1 cellular context compared by ENCODE assay signal in the genomic region with DNA sequence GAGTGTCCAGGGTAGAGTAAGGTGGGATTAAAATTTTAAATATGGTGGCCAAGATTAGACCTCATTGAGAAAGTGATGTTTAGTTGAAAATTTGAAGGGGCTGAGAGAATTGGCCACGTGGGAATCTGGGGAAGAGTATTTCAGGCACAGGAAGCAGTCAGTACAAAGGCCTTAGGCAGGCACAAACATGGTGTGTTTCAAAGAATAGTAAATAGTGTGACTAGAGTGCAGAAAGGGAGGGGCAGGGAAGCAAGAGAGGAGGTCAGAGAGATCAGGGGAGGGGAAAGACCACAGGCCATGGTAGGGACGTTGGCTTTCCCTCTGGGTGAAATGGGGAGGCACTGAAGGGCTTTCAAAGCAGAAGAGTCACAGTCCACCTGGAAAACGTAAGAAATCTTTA.
TF ChIP-seq lines count a peak whose summit lies in the region.

No MANE protein-coding gene starts in this region.

TF ChIP-seq in HepG2, 621 proteins besides CTCF, POLR2A, EP300 and RAD21 (continued from another document and continues in another):
- no peak for TF ChIP-seq CHD2 (IDR thresholded peaks at IDR 0.05; ENCODE audit: low read depth, low read length)
- no peak for TF ChIP-seq ZNF749 (CRISPR knock-in tag; IDR thresholded peaks at IDR 0.05; ENCODE audit: borderline replicate concordance)
- TF ChIP-seq, protein P1, sequence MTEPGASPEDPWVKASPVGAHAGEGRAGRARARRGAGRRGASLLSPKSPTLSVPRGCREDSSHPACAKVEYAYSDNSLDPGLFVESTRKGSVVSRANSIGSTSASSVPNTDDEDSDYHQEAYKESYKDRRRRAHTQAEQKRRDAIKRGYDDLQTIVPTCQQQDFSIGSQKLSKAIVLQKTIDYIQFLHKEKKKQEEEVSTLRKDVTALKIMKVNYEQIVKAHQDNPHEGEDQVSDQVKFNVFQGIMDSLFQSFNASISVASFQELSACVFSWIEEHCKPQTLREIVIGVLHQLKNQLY (CRISPR knock-in tag; IDR thresholded peaks at IDR 0.05), result peak; percentile 79; the same call in 1 of the 2 replicates
- no peak for TF ChIP-seq RELA (CRISPR knock-in tag; IDR thresholded peaks at IDR 0.05)
- TF ChIP-seq GATAD2A (CRISPR knock-in tag; IDR thresholded peaks at IDR 0.05), result peak; percentile 68; the same call in 1 of the 2 replicates
- TF ChIP-seq ZNF614 (CRISPR knock-in tag; IDR thresholded peaks at IDR 0.05; ENCODE audit: borderline replicate concordance), result 0 out of 2 replicates have a peak, but pooled peaks have one; percentile 39
- TF ChIP-seq KMT2B (CRISPR knock-in tag; IDR thresholded peaks at IDR 0.05), result no peak
- no peak for TF ChIP-seq JDP2 (CRISPR knock-in tag; IDR thresholded peaks at IDR 0.05; ENCODE audit: borderline replicate concordance)
- TF ChIP-seq, protein P2, sequence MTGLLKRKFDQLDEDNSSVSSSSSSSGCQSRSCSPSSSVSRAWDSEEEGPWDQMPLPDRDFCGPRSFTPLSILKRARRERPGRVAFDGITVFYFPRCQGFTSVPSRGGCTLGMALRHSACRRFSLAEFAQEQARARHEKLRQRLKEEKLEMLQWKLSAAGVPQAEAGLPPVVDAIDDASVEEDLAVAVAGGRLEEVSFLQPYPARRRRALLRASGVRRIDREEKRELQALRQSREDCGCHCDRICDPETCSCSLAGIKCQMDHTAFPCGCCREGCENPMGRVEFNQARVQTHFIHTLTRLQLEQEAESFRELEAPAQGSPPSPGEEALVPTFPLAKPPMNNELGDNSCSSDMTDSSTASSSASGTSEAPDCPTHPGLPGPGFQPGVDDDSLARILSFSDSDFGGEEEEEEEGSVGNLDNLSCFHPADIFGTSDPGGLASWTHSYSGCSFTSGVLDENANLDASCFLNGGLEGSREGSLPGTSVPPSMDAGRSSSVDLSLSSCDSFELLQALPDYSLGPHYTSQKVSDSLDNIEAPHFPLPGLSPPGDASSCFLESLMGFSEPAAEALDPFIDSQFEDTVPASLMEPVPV (CRISPR knock-in tag; IDR thresholded peaks at IDR 0.05), result no peak
- peak; percentile 61 for TF ChIP-seq TEAD3 (CRISPR knock-in tag; optimal IDR thresholded peaks at IDR 0.05; ENCODE audit: borderline replicate concordance)
- TF ChIP-seq MAFK (conservative IDR thresholded peaks at IDR 0.05 in 1 of 2, IDR thresholded peaks at IDR 0.05 in 1 of 2; ENCODE audit: low read length in 2 of 2), result 0 out of 4 replicates have a peak, but pooled peaks of 1 of the 2 experiments have one; percentile 13
- no peak for TF ChIP-seq GZF1 (CRISPR knock-in tag; IDR thresholded peaks at IDR 0.05)
- TF ChIP-seq NBN (conservative IDR thresholded peaks at IDR 0.05), result no peak
- TF ChIP-seq, protein P3, sequence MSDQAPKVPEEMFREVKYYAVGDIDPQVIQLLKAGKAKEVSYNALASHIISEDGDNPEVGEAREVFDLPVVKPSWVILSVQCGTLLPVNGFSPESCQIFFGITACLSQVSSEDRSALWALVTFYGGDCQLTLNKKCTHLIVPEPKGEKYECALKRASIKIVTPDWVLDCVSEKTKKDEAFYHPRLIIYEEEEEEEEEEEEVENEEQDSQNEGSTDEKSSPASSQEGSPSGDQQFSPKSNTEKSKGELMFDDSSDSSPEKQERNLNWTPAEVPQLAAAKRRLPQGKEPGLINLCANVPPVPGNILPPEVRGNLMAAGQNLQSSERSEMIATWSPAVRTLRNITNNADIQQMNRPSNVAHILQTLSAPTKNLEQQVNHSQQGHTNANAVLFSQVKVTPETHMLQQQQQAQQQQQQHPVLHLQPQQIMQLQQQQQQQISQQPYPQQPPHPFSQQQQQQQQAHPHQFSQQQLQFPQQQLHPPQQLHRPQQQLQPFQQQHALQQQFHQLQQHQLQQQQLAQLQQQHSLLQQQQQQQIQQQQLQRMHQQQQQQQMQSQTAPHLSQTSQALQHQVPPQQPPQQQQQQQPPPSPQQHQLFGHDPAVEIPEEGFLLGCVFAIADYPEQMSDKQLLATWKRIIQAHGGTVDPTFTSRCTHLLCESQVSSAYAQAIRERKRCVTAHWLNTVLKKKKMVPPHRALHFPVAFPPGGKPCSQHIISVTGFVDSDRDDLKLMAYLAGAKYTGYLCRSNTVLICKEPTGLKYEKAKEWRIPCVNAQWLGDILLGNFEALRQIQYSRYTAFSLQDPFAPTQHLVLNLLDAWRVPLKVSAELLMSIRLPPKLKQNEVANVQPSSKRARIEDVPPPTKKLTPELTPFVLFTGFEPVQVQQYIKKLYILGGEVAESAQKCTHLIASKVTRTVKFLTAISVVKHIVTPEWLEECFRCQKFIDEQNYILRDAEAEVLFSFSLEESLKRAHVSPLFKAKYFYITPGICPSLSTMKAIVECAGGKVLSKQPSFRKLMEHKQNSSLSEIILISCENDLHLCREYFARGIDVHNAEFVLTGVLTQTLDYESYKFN (CRISPR knock-in tag; conservative IDR thresholded peaks at IDR 0.05), result peak; percentile 49; the same call in 1 of the 2 replicates
- TF ChIP-seq, protein P4, sequence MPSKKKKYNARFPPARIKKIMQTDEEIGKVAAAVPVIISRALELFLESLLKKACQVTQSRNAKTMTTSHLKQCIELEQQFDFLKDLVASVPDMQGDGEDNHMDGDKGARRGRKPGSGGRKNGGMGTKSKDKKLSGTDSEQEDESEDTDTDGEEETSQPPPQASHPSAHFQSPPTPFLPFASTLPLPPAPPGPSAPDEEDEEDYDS (CRISPR knock-in tag; IDR thresholded peaks at IDR 0.05), result peak; percentile 36; the same call in 1 of the 2 replicates
- peak; percentile 79; the same call in 1 of the 2 replicates for TF ChIP-seq SIX1 (CRISPR knock-in tag; IDR thresholded peaks at IDR 0.05; ENCODE audit: borderline replicate concordance)
- no peak for TF ChIP-seq GLI4 (CRISPR knock-in tag; IDR thresholded peaks at IDR 0.05; ENCODE audit: borderline replicate concordance)
- no peak for TF ChIP-seq TBL1XR1 (IDR thresholded peaks at IDR 0.05; ENCODE audit: borderline replicate concordance, low read length, partially characterized antibody)
- TF ChIP-seq, protein P5, sequence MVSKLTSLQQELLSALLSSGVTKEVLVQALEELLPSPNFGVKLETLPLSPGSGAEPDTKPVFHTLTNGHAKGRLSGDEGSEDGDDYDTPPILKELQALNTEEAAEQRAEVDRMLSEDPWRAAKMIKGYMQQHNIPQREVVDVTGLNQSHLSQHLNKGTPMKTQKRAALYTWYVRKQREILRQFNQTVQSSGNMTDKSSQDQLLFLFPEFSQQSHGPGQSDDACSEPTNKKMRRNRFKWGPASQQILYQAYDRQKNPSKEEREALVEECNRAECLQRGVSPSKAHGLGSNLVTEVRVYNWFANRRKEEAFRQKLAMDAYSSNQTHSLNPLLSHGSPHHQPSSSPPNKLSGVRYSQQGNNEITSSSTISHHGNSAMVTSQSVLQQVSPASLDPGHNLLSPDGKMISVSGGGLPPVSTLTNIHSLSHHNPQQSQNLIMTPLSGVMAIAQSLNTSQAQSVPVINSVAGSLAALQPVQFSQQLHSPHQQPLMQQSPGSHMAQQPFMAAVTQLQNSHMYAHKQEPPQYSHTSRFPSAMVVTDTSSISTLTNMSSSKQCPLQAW (CRISPR knock-in tag; IDR thresholded peaks at IDR 0.05), result peak; percentile 82; the same call in 1 of the 2 replicates
- TF ChIP-seq, protein P6, sequence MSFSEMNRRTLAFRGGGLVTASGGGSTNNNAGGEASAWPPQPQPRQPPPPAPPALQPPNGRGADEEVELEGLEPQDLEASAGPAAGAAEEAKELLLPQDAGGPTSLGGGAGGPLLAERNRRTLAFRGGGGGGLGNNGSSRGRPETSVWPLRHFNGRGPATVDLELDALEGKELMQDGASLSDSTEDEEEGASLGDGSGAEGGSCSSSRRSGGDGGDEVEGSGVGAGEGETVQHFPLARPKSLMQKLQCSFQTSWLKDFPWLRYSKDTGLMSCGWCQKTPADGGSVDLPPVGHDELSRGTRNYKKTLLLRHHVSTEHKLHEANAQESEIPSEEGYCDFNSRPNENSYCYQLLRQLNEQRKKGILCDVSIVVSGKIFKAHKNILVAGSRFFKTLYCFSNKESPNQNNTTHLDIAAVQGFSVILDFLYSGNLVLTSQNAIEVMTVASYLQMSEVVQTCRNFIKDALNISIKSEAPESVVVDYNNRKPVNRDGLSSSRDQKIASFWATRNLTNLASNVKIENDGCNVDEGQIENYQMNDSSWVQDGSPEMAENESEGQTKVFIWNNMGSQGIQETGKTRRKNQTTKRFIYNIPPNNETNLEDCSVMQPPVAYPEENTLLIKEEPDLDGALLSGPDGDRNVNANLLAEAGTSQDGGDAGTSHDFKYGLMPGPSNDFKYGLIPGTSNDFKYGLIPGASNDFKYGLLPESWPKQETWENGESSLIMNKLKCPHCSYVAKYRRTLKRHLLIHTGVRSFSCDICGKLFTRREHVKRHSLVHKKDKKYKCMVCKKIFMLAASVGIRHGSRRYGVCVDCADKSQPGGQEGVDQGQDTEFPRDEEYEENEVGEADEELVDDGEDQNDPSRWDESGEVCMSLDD (CRISPR knock-in tag; IDR thresholded peaks at IDR 0.05; ENCODE audit: borderline replicate concordance), result no peak
- TF ChIP-seq, protein P7, sequence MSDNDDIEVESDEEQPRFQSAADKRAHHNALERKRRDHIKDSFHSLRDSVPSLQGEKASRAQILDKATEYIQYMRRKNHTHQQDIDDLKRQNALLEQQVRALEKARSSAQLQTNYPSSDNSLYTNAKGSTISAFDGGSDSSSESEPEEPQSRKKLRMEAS (IDR thresholded peaks at IDR 0.05), result peak; percentile 72; the same call in 1 of the 2 replicates
- TF ChIP-seq, protein P8, sequence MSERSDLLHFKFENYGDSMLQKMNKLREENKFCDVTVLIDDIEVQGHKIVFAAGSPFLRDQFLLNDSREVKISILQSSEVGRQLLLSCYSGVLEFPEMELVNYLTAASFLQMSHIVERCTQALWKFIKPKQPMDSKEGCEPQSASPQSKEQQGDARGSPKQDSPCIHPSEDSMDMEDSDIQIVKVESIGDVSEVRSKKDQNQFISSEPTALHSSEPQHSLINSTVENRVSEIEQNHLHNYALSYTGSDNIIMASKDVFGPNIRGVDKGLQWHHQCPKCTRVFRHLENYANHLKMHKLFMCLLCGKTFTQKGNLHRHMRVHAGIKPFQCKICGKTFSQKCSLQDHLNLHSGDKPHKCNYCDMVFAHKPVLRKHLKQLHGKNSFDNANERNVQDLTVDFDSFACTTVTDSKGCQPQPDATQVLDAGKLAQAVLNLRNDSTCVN (CRISPR knock-in tag; IDR thresholded peaks at IDR 0.05; ENCODE audit: borderline replicate concordance), result no peak
- TF ChIP-seq, protein P9, sequence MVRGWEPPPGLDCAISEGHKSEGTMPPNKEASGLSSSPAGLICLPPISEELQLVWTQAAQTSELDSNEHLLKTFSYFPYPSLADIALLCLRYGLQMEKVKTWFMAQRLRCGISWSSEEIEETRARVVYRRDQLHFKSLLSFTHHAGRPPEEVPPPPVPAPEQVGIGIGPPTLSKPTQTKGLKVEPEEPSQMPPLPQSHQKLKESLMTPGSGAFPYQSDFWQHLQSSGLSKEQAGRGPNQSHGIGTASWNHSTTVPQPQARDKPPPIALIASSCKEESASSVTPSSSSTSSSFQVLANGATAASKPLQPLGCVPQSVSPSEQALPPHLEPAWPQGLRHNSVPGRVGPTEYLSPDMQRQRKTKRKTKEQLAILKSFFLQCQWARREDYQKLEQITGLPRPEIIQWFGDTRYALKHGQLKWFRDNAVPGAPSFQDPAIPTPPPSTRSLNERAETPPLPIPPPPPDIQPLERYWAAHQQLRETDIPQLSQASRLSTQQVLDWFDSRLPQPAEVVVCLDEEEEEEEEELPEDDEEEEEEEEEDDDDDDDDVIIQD (CRISPR knock-in tag; IDR thresholded peaks at IDR 0.05; ENCODE audit: low read depth), result peak; percentile 58; the same call in 1 of the 2 replicates
- TF ChIP-seq, protein P10, sequence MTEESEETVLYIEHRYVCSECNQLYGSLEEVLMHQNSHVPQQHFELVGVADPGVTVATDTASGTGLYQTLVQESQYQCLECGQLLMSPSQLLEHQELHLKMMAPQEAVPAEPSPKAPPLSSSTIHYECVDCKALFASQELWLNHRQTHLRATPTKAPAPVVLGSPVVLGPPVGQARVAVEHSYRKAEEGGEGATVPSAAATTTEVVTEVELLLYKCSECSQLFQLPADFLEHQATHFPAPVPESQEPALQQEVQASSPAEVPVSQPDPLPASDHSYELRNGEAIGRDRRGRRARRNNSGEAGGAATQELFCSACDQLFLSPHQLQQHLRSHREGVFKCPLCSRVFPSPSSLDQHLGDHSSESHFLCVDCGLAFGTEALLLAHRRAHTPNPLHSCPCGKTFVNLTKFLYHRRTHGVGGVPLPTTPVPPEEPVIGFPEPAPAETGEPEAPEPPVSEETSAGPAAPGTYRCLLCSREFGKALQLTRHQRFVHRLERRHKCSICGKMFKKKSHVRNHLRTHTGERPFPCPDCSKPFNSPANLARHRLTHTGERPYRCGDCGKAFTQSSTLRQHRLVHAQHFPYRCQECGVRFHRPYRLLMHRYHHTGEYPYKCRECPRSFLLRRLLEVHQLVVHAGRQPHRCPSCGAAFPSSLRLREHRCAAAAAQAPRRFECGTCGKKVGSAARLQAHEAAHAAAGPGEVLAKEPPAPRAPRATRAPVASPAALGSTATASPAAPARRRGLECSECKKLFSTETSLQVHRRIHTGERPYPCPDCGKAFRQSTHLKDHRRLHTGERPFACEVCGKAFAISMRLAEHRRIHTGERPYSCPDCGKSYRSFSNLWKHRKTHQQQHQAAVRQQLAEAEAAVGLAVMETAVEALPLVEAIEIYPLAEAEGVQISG (CRISPR knock-in tag; IDR thresholded peaks at IDR 0.05), result 0 out of 2 replicates have a peak, but pooled peaks have one; percentile 16
- TF ChIP-seq, protein P11, sequence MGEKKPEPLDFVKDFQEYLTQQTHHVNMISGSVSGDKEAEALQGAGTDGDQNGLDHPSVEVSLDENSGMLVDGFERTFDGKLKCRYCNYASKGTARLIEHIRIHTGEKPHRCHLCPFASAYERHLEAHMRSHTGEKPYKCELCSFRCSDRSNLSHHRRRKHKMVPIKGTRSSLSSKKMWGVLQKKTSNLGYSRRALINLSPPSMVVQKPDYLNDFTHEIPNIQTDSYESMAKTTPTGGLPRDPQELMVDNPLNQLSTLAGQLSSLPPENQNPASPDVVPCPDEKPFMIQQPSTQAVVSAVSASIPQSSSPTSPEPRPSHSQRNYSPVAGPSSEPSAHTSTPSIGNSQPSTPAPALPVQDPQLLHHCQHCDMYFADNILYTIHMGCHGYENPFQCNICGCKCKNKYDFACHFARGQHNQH (CRISPR knock-in tag; IDR thresholded peaks at IDR 0.05), result peak; percentile 34; the same call in 1 of the 2 replicates
